Comparison of ENCODE assay signal across 2 cellular contexts in the genomic region with DNA sequence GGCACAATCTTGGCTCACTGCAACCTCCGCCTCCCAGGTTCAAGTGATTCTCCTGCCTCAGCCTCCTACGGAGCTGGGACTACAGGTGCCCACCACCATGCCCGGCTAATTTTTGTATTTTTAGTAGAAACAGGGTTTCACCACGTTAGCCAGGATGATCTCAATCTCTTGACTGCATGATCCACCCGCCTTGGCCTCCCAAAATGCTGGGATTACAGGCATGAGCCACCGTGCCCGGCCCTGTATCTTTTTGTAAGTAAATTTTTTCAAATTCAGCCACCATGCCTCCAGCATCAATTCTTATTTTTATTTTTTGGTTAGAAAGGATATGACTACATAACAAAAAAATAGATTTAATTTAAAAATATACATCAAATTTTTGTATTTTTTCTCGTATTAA. TPM values are rescaled to one million over a fixed set of nuclear protein-coding genes. Genes with fewer than 3 reads are reported as not detected.
"Had no signal": no experiment of that assay in that cellular context is flagged by ENCODE, and none has a peak within 500 bp of the region (broad histone marks: within the 10 kb centered on the region; RNA-seq: fewer than 3 reads in every experiment).

No MANE protein-coding gene starts in this region.

RNA-seq across cellular contexts. Expression of gene DKK2, which starts 36.7 kb away (rescaled TPM):
- total RNA-seq: GM23338, H7 had no signal
